ENCODE assay signal across 1 cellular context in the genomic region with DNA sequence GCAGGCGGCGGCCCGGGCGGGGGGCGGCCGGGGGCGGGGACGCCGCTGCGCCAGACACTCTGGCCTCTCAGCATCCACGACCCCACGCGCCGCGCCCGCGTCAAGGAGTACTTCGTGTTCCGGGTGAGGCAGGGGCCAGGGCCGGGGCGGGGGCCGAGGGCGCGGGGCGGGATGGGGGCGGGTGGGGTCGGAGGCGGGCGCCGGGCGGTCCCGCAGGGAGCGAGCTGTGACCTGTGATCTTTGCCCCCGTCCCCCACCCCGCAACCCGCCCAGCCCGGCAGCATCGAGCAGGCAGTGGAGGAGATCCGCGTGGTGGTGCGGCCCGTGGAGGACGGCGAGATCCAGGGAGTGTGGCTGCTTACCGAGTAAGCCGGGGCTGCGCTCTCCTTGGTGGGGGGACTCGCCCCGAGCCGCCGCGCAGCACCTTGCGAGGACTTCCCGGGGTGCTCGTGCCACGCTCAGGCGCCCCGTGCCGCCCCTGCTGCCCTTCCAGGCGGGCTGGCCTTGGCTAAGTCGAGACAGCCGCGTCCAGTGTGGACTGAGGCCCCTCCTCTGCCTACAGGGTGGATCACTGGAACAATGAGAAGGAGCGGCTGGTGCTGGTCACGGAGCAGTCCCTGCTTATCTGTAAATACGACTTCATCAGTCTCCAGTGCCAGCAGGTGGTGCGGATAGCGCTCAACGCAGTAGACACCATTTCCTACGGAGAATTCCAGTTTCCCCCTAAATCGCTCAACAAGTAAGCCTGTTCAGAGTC.
TF ChIP-seq lines count a peak whose summit lies in the region.

No MANE protein-coding gene starts in this region.

TF ChIP-seq in HepG2, 621 proteins besides CTCF, POLR2A, EP300 and RAD21 (continued from another document and continues in another):
- TF ChIP-seq, protein P1, sequence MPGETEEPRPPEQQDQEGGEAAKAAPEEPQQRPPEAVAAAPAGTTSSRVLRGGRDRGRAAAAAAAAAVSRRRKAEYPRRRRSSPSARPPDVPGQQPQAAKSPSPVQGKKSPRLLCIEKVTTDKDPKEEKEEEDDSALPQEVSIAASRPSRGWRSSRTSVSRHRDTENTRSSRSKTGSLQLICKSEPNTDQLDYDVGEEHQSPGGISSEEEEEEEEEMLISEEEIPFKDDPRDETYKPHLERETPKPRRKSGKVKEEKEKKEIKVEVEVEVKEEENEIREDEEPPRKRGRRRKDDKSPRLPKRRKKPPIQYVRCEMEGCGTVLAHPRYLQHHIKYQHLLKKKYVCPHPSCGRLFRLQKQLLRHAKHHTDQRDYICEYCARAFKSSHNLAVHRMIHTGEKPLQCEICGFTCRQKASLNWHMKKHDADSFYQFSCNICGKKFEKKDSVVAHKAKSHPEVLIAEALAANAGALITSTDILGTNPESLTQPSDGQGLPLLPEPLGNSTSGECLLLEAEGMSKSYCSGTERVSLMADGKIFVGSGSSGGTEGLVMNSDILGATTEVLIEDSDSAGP (CRISPR knock-in tag; IDR thresholded peaks at IDR 0.05; ENCODE audit: borderline replicate concordance): 0 out of 2 replicates have a peak, but pooled peaks have one; percentile 54
- TF ChIP-seq ZNF263 (CRISPR knock-in tag; IDR thresholded peaks at IDR 0.05): no peak; the same call in 1 of the 2 replicates
- TF ChIP-seq FOXO1 (CRISPR knock-in tag; IDR thresholded peaks at IDR 0.05): peak; percentile 21; the same call in 1 of the 2 replicates
- TF ChIP-seq ZBTB1 (CRISPR knock-in tag; IDR thresholded peaks at IDR 0.05; ENCODE audit: borderline replicate concordance): no peak
- TF ChIP-seq ZBTB2 (CRISPR knock-in tag; IDR thresholded peaks at IDR 0.05; ENCODE audit: low read depth): peak; percentile 24; the same call in 1 of the 2 replicates
- no peak for TF ChIP-seq ATF1 (CRISPR knock-in tag; IDR thresholded peaks at IDR 0.05)
- TF ChIP-seq ZNF572 (CRISPR knock-in tag; IDR thresholded peaks at IDR 0.05): no peak
- peak; percentile 60; the same call in 1 of the 2 replicates for TF ChIP-seq ZNF777 (CRISPR knock-in tag; IDR thresholded peaks at IDR 0.05)
- peak; percentile 76; the same call in 1 of the 2 replicates for TF ChIP-seq ARHGAP35 (CRISPR knock-in tag; IDR thresholded peaks at IDR 0.05; ENCODE audit: borderline replicate concordance)
- peak; percentile 91 for TF ChIP-seq ZNF451 (CRISPR knock-in tag; IDR thresholded peaks at IDR 0.05)
- TF ChIP-seq KMT2A (CRISPR knock-in tag; IDR thresholded peaks at IDR 0.05): peak; percentile 83
- TF ChIP-seq TAF15 (IDR thresholded peaks at IDR 0.05; ENCODE audit: low read depth, low read length, poor library complexity, severe bottlenecking): no peak
- TF ChIP-seq NFKBIZ (CRISPR knock-in tag; IDR thresholded peaks at IDR 0.05): no peak
- no peak for TF ChIP-seq REXO4 (CRISPR knock-in tag; IDR thresholded peaks at IDR 0.05; ENCODE audit: borderline replicate concordance)
- TF ChIP-seq AKAP8 (CRISPR knock-in tag; IDR thresholded peaks at IDR 0.05): peak; percentile 68; the same call in 1 of the 2 replicates
- peak; percentile 46; the same call in 1 of the 2 replicates for TF ChIP-seq YEATS4 (CRISPR knock-in tag; IDR thresholded peaks at IDR 0.05; ENCODE audit: borderline replicate concordance)
- TF ChIP-seq HNRNPLL (IDR thresholded peaks at IDR 0.05; ENCODE audit: low read depth, low read length, poor library complexity, severe bottlenecking): peak; percentile 21
- TF ChIP-seq CERS6 (CRISPR knock-in tag; IDR thresholded peaks at IDR 0.05): no peak
- no peak for TF ChIP-seq ZFP62 (CRISPR knock-in tag; IDR thresholded peaks at IDR 0.05)
- no peak for TF ChIP-seq BRF2 (CRISPR knock-in tag; IDR thresholded peaks at IDR 0.05)
- TF ChIP-seq ZNF407 (CRISPR knock-in tag; IDR thresholded peaks at IDR 0.05; ENCODE audit: not compliant biosample characterization): peak; percentile 80
- TF ChIP-seq ATAD3A (CRISPR knock-in tag; IDR thresholded peaks at IDR 0.05): no peak
- TF ChIP-seq, protein P2, sequence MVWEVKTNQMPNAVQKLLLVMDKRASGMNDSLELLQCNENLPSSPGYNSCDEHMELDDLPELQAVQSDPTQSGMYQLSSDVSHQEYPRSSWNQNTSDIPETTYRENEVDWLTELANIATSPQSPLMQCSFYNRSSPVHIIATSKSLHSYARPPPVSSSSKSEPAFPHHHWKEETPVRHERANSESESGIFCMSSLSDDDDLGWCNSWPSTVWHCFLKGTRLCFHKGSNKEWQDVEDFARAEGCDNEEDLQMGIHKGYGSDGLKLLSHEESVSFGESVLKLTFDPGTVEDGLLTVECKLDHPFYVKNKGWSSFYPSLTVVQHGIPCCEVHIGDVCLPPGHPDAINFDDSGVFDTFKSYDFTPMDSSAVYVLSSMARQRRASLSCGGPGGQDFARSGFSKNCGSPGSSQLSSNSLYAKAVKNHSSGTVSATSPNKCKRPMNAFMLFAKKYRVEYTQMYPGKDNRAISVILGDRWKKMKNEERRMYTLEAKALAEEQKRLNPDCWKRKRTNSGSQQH (CRISPR knock-in tag; IDR thresholded peaks at IDR 0.05; ENCODE audit: low read depth): no peak
- peak; percentile 48 for TF ChIP-seq TEAD3 (CRISPR knock-in tag; optimal IDR thresholded peaks at IDR 0.05; ENCODE audit: borderline replicate concordance)
- no peak for TF ChIP-seq SMARCC2 (IDR thresholded peaks at IDR 0.05)
- no peak for TF ChIP-seq THYN1 (CRISPR knock-in tag; IDR thresholded peaks at IDR 0.05; ENCODE audit: borderline replicate concordance, low read depth)
- no peak for TF ChIP-seq NFATC3 (CRISPR knock-in tag; IDR thresholded peaks at IDR 0.05)
- TF ChIP-seq, protein P3, sequence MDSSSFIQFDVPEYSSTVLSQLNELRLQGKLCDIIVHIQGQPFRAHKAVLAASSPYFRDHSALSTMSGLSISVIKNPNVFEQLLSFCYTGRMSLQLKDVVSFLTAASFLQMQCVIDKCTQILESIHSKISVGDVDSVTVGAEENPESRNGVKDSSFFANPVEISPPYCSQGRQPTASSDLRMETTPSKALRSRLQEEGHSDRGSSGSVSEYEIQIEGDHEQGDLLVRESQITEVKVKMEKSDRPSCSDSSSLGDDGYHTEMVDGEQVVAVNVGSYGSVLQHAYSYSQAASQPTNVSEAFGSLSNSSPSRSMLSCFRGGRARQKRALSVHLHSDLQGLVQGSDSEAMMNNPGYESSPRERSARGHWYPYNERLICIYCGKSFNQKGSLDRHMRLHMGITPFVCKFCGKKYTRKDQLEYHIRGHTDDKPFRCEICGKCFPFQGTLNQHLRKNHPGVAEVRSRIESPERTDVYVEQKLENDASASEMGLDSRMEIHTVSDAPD (CRISPR knock-in tag; IDR thresholded peaks at IDR 0.05): no peak
- TF ChIP-seq, protein P4, sequence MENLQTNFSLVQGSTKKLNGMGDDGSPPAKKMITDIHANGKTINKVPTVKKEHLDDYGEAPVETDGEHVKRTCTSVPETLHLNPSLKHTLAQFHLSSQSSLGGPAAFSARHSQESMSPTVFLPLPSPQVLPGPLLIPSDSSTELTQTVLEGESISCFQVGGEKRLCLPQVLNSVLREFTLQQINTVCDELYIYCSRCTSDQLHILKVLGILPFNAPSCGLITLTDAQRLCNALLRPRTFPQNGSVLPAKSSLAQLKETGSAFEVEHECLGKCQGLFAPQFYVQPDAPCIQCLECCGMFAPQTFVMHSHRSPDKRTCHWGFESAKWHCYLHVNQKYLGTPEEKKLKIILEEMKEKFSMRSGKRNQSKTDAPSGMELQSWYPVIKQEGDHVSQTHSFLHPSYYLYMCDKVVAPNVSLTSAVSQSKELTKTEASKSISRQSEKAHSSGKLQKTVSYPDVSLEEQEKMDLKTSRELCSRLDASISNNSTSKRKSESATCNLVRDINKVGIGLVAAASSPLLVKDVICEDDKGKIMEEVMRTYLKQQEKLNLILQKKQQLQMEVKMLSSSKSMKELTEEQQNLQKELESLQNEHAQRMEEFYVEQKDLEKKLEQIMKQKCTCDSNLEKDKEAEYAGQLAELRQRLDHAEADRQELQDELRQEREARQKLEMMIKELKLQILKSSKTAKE (CRISPR knock-in tag; IDR thresholded peaks at IDR 0.05; ENCODE audit: borderline replicate concordance): no peak; the same call in 1 of the 2 replicates
- peak; percentile 61; the same call in 1 of the 2 replicates for TF ChIP-seq PITX1 (CRISPR knock-in tag; IDR thresholded peaks at IDR 0.05)
- no peak for TF ChIP-seq CBX2 (IDR thresholded peaks at IDR 0.05; ENCODE audit: low read depth, low read length)
- TF ChIP-seq CBX2 (CRISPR knock-in tag; IDR thresholded peaks at IDR 0.05; ENCODE audit: low read depth): no peak
